ENCODE assay signal across 1 cellular context in genomic region chr13:78658630-78659449, GRCh38.
TF ChIP-seq lines count a peak whose summit lies in the region.

Gene OBI1 (minus strand): TSS chr13:78659155. CDS start chr13:78659120, 35 bp downstream.

TF ChIP-seq in GM23338, 12 proteins besides CTCF, POLR2A, EP300 and RAD21 (continued from another document):
- no peak for TF ChIP-seq ZNF462 (CRISPR knock-in tag; IDR thresholded peaks at IDR 0.05)
- no peak for TF ChIP-seq REST (IDR thresholded peaks at IDR 0.05; ENCODE audit: unreplicated experiment)
